In genomic region chr15:94177112-94177511, GRCh38 we compare ENCODE assay signal across 17 cellular contexts. TPM values are rescaled to one million over a fixed set of nuclear protein-coding genes. Genes with fewer than 3 reads are reported as not detected.
DNase-seq lines count a peak whose midpoint lies in the region; ATAC-seq and TF ChIP-seq lines count a peak whose summit lies in the region.
"Had no signal": no experiment of that assay in that cellular context is flagged by ENCODE, and none has a peak within 500 bp of the region (broad histone marks: within the 10 kb centered on the region; RNA-seq: fewer than 3 reads in every experiment).

No MANE protein-coding gene starts in this region.

- peaks cover 4% of the 10 kb centered on the region for H3K4me1 Mint-ChIP-seq in mesothelial cell of epicardium
- H3K4me1 Mint-ChIP-seq: central memory CD8-positive, alpha-beta T cell; H9 had no signal

- no TSS peak for BruUV-seq in A673 (replicated peaks; lab: Mats Ljungman, UMichigan)

- H3K9ac ChIP-seq in colonic mucosa (ENCODE audit: low read depth in 2 of 2, low read length in 2 of 2) = no peak overlapping the region

- DNase-seq in A673 (ENCODE audit: low spot score) = peak; percentile 1
- DNase-seq in Daoy (ENCODE audit: low read depth) = peak; percentile 23
- peak in 1 of 2 experiments; percentile 48 for DNase-seq in SJCRH30
- no peak for DNase-seq in left lobe of liver (ENCODE audit: low spot score)
- no peak for DNase-seq in stimulated activated CD4-positive, alpha-beta T cell treated with anti-CD3 and anti-CD28 coated beads, Interleukin-2, amount 100 ng/mL, for 24 hours
- DNase-seq in colonic mucosa = no peak
- no peak for DNase-seq in mesothelial cell of epicardium (ENCODE audit: low spot score in 2 of 2, unreplicated experiment in 2 of 2)
- DNase-seq: activated naive CD4-positive, alpha-beta T cell; DMS79; H9; heart right ventricle; left cardiac atrium; NCI-H774; SIG-M5 had no signal

- H3K36me3 ChIP-seq in A673 (ENCODE audit: insufficient read depth, low read length, poor library complexity, severe bottlenecking) (no peaks in the 10 kb centered on the region), SJCRH30 (no peaks in the 10 kb centered on the region), colonic mucosa (no peaks in the 10 kb centered on the region)
- H3K36me3 ChIP-seq: heart right ventricle, prostate gland had no signal

- POLR2A ChIA-PET in A673 (lab: Charles Lee; ENCODE audit: low non-redundant PET) = no interaction called here

- no peak overlapping the region for H3K27ac ChIP-seq in A673 (ENCODE audit: low read depth, low read length, poor library complexity, severe bottlenecking)
- 0 out of 2 replicates have a peak overlapping the region, but pooled peaks have one; percentile 6 for H3K27ac ChIP-seq in SJCRH30
- no peak overlapping the region for H3K27ac ChIP-seq in colonic mucosa
- H3K27ac ChIP-seq: heart right ventricle, prostate gland had no signal

- no peaks in the 10 kb centered on the region for H3K27me3 ChIP-seq in A673 (replicated peaks; ENCODE audit: insufficient read depth, low read depth, low read length, poor library complexity)
- no peaks in the 10 kb centered on the region for H3K27me3 ChIP-seq in SJCRH30
- no peaks in the 10 kb centered on the region for H3K27me3 ChIP-seq in colonic mucosa

- H3K36me3 Mint-ChIP-seq in mesothelial cell of epicardium = no peaks in the 10 kb centered on the region

- H3K4me3 ChIP-seq in A673 (ENCODE audit: low read depth, low read length, poor library complexity, severe bottlenecking) = no peak overlapping the region
- no peak overlapping the region for H3K4me3 ChIP-seq in SJCRH30
- H3K4me3 ChIP-seq in colonic mucosa = no peak overlapping the region
- H3K4me3 ChIP-seq: heart right ventricle, prostate gland had no signal

- no peaks in the 10 kb centered on the region for H3K4me1 ChIP-seq in A673 (ENCODE audit: insufficient read depth, low read length, poor library complexity, severe bottlenecking)
- H3K4me1 ChIP-seq in SJCRH30 = peaks cover 10% of the 10 kb centered on the region
- H3K4me1 ChIP-seq in colonic mucosa = no peaks in the 10 kb centered on the region
- H3K4me1 ChIP-seq: prostate gland had no signal

- H3K4me3 Mint-ChIP-seq in mesothelial cell of epicardium = no peak overlapping the region
- H3K4me3 Mint-ChIP-seq: central memory CD8-positive, alpha-beta T cell; H9 had no signal

- H3K27me3 Mint-ChIP-seq in mesothelial cell of epicardium (ENCODE audit: low read depth) = peaks cover 9% of the 10 kb centered on the region
- H3K27me3 Mint-ChIP-seq: central memory CD8-positive, alpha-beta T cell had no signal

- H3K9me3 Mint-ChIP-seq in mesothelial cell of epicardium = peaks cover 17% of the 10 kb centered on the region

- H3K9me3 ChIP-seq in A673 (ENCODE audit: low read depth, low read length, poor library complexity, severe bottlenecking) = no peaks in the 10 kb centered on the region
- peaks cover 8% of the 10 kb centered on the region for H3K9me3 ChIP-seq in SJCRH30 (replicated peaks)
- no peaks in the 10 kb centered on the region for H3K9me3 ChIP-seq in colonic mucosa
- H3K9me3 ChIP-seq: prostate gland had no signal

- intact Hi-C loops in A673 (cut with micrococcal nuclease; ENCODE audit: unreplicated experiment) = no loop called here
- intact Hi-C loops in colonic mucosa (cut with DNase I) = no loop called here

- ATAC-seq in esophagus mucosa = peak; percentile 62
- no peak for ATAC-seq in left lobe of liver
- ATAC-seq: heart right ventricle, left cardiac atrium had no signal

- CTCF ChIA-PET in A673 (lab: Charles Lee) = no interaction called here

- no peak overlapping the region for H3K27ac Mint-ChIP-seq in mesothelial cell of epicardium
- H3K27ac Mint-ChIP-seq: H9 had no signal

- TF ChIP-seq CTCF in A673 (conservative IDR thresholded peaks at IDR 0.05; ENCODE audit: low read depth, low read length) (no peak), colonic mucosa (IDR thresholded peaks at IDR 0.05) (no peak), mesothelial cell of epicardium (IDR thresholded peaks at IDR 0.05; ENCODE audit: unreplicated experiment) (no peak)

RNA-seq across cellular contexts. Expression of gene MCTP2, which starts 54.2 kb away (rescaled TPM):
- total RNA-seq in A673 (2021) (0.19 and 0.33 TPM in 2 replicates), esophagus mucosa (14.6 TPM), left lobe of liver (6.5 TPM), colonic mucosa (10 to 100 TPM; 56.4 to 88.3 TPM), mesothelial cell of epicardium (11.9 to 13.3 TPM (median 12.8 TPM) in 3 replicates)
- 3.7 TPM in 2 replicates for total RNA-seq in Daoy (2014; rRNA removed; shearing (Covaris generic))
- 0.13 and 0.38 TPM in 2 replicates for total RNA-seq in SJCRH30 (2014; rRNA removed; shearing (Covaris generic))

Comparison
In these comparisons a context has a peak if more than half of its experiments do, and no peak if none do; other contexts are left out.
1. DNase-seq: peak in A673 (single experiment) and Daoy (single experiment); none in left lobe of liver (single experiment), stimulated activated CD4-positive, alpha-beta T cell treated with anti-CD3 and anti-CD28 coated beads, Interleukin-2, amount 100 ng/mL, for 24 hours (0 of 2), colonic mucosa (single experiment) and mesothelial cell of epicardium (0 of 2).